9 cellular contexts compared by ENCODE assay signal in genomic region chr19:35938282-35939224, GRCh38. TPM values are rescaled to one million over a fixed set of nuclear protein-coding genes. Genes with fewer than 3 reads are reported as not detected.
A peak's percentile ranks its signal among the peaks of the same experiment; 100 is the strongest.
DNase-seq lines count a peak whose midpoint lies in the region; ATAC-seq and TF ChIP-seq lines count a peak whose summit lies in the region.
"Had no signal": no experiment of that assay in that cellular context is flagged by ENCODE, and none has a peak within 500 bp of the region (broad histone marks: within the 10 kb centered on the region; RNA-seq: fewer than 3 reads in every experiment).

No MANE protein-coding gene starts in this region.

- H3K4me3 ChIP-seq in AG04449 (ENCODE audit: low read depth, low read length): peak overlapping the region; percentile 61
- peak overlapping the region; percentile 76 for H3K4me3 ChIP-seq in HUES48 (ENCODE audit: low read depth, low read length)

- H3K27me3 ChIP-seq in HUES48 (ENCODE audit: control insufficient read depth, insufficient read depth, low read length): no peaks in the 10 kb centered on the region

- H3K9me3 Mint-ChIP-seq in brain: no peaks in the 10 kb centered on the region
- no peaks in the 10 kb centered on the region for H3K9me3 Mint-ChIP-seq in mesothelial cell of epicardium

- H3K36me3 Mint-ChIP-seq in brain: peaks cover 38% of the 10 kb centered on the region
- H3K36me3 Mint-ChIP-seq in mesothelial cell of epicardium: peaks cover 16% of the 10 kb centered on the region

- H3K27ac Mint-ChIP-seq in brain (peak overlapping the region; percentile 78 to 93 (median 85)), mesothelial cell of epicardium (no peak overlapping the region)

- in situ Hi-C loops in KBM-7 (cut with MboI; ENCODE audit: low pct_unique_long_range_greater_than_20kb, low sequenced_read_pairs): no loop called here

- H3K36me3 ChIP-seq in HUES48 (ENCODE audit: control insufficient read depth, insufficient read depth, low read length): peaks cover 19% of the 10 kb centered on the region

- H3K4me3 Mint-ChIP-seq in brain (peak overlapping the region; percentile 86 to 91 (median 88)), mesothelial cell of epicardium (peak overlapping the region; percentile 68)

- DNase-seq in AG04449 (ENCODE audit: low read depth, low spot score) (no peak), mesothelial cell of epicardium (ENCODE audit: low spot score in 2 of 2, unreplicated experiment in 2 of 2) (no peak), iPS-NIHi11 (ENCODE audit: low spot score) (no peak), cortex of kidney (lab: John Stamatoyannopoulos, UW) (no peak), KBM-7 (no peak)
- DNase-seq: NCI-H1436 had no signal

- TF ChIP-seq CTCF in AG04449 (IDR thresholded peaks at IDR 0.05; ENCODE audit: insufficient read depth, low read length, missing control alignments): no peak
- TF ChIP-seq CTCF in brain (conservative IDR thresholded peaks at IDR 0.05): no peak
- TF ChIP-seq CTCF in mesothelial cell of epicardium (IDR thresholded peaks at IDR 0.05; ENCODE audit: unreplicated experiment): no peak

- no peak for ATAC-seq in GM18858 (IDR thresholded peaks at IDR 0.05; ENCODE audit: unreplicated experiment)

- no peaks in the 10 kb centered on the region for H3K9me3 ChIP-seq in HUES48 (ENCODE audit: control insufficient read depth, insufficient read depth, low read length)

- H3K4me1 Mint-ChIP-seq in brain: peaks cover 40% of the 10 kb centered on the region
- H3K4me1 Mint-ChIP-seq in mesothelial cell of epicardium: peaks cover 28% of the 10 kb centered on the region

- peaks cover 7% of the 10 kb centered on the region for H3K27me3 Mint-ChIP-seq in brain
- H3K27me3 Mint-ChIP-seq in mesothelial cell of epicardium (ENCODE audit: low read depth): no peaks in the 10 kb centered on the region

- POLR2A ChIA-PET in AG04449 (lab: Yijun Ruan, JAX): no interaction called here

- H3K9ac ChIP-seq in HUES48 (ENCODE audit: low read depth, low read length): no peak overlapping the region

- H3K4me1 ChIP-seq in HUES48 (ENCODE audit: control insufficient read depth, insufficient read depth, low read length): peaks cover 12% of the 10 kb centered on the region

- CTCF ChIA-PET in AG04449 (lab: Yijun Ruan, JAX): interaction anchor here (1.4 to 1.7 kb wide), 2 partner anchors 11 to 55 kb away, joined by 4 to 6 read pairs; no protein-coding TSS in a partner anchor

- H3K27ac ChIP-seq in HUES48 (ENCODE audit: low read depth, low read length): no peak overlapping the region

RNA-seq across cellular contexts. Expression of gene LRFN3, which starts 2.4 kb away (rescaled TPM):
- 18.4 TPM for polyA plus RNA-seq in brain (ENCODE audit: insufficient read depth, low read depth, low replicate concordance)
- total RNA-seq in mesothelial cell of epicardium: 25.7 to 28.5 TPM (median 27.5 TPM) in 3 replicates

RNA-seq across cellular contexts. Expression of gene TYROBP, which starts 30.5 kb away (rescaled TPM):
- polyA plus RNA-seq in brain (ENCODE audit: insufficient read depth, low read depth, low replicate concordance): 45.3 TPM
- not detected in 3 replicates for total RNA-seq in mesothelial cell of epicardium

RNA-seq across cellular contexts. Expression of gene HCST, which starts 36.2 kb away (rescaled TPM):
- polyA plus RNA-seq in brain (ENCODE audit: insufficient read depth, low read depth, low replicate concordance): 13.3 TPM
- total RNA-seq in mesothelial cell of epicardium: 0.62 to 1.4 TPM (median 0.92 TPM) in 3 replicates

RNA-seq across cellular contexts. Expression of gene NFKBID, which starts 38.2 kb away (rescaled TPM):
- polyA plus RNA-seq in brain (ENCODE audit: insufficient read depth, low read depth, low replicate concordance): 1.1 TPM
- 16.3 to 18.9 TPM (median 17.1 TPM) in 3 replicates for total RNA-seq in mesothelial cell of epicardium

RNA-seq across cellular contexts. Expression of gene SDHAF1, which starts 56.4 kb away (rescaled TPM):
- polyA plus RNA-seq in brain (ENCODE audit: insufficient read depth, low read depth, low replicate concordance): 27.7 TPM
- 10.6 to 12.4 TPM (median 12.0 TPM) in 3 replicates for total RNA-seq in mesothelial cell of epicardium
